7 cellular contexts compared by ENCODE assay signal in the genomic region with DNA sequence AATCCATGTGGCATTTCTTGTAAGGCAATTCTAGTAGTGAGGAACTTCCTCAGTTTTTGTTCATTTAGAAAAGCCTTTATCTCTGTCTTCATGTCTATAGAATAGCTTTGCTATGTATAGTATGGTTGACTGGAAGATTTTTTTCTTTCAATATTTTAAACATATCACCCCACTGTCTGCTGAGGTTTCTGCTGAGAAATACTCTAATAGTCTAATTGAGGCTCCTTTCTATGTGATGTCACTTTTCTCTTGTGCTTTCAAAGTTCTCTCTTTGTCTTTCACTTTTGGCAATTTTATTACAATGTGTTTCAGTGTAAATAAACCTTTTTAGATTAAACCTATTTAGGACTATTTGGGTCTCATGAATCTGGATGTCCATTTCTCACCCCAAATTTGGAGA.
"Had no signal": no experiment of that assay in that cellular context is flagged by ENCODE, and none has a peak within 500 bp of the region (broad histone marks: within the 10 kb centered on the region; RNA-seq: fewer than 3 reads in every experiment).

No MANE protein-coding gene starts in this region.

- FAIRE-seq: GM12878, GM12891, GM12892, GM18507, GM19239 had no signal

- ATAC-seq: GM12878 had no signal

- DNase-seq: GDM1, GF-D8 had no signal

- H3K4me3 ChIP-seq: GM12878 had no signal
